ENCODE assay signal across 17 cellular contexts in the genomic region with DNA sequence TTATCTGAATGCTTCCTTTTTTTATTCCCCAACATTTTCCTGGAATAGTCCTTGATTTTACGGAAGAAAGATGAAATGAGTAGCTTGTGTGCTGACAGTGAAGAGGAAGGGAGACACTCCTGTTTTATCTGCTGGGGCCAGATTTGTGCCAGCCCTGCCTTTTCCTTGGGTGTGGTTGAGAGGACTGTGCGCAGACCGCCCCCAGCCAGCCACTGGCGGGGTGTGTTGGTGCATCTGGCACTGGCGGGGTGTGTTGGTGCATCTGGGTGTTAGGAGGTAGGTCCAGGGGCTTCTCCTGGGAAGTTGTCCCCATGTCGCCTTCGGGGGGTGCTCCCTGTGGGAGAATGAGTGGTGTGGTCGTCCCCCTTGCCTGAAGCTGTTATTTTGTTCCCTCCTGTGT.
"Had no signal": no experiment of that assay in that cellular context is flagged by ENCODE, and none has a peak within 500 bp of the region (broad histone marks: within the 10 kb centered on the region; RNA-seq: fewer than 3 reads in every experiment).

No MANE protein-coding gene starts in this region.

- DNase-seq: cortex of kidney; dorsolateral prefrontal cortex; effector CD8-positive, alpha-beta T cell; gastrocnemius medialis; heart right ventricle; hypothalamus; islet precursor cell; left lung; sigmoid colon; stimulated activated CD4-positive, alpha-beta T cell treated with anti-CD3 and anti-CD28 coated beads, Interleukin-2, amount 100 ng/mL, for 24 hours; stimulated activated CD4-positive, alpha-beta T cell treated with anti-CD3 and anti-CD28 coated beads, Interleukin-4, amount 100 ng/mL, for 4 hours; stimulated activated naive B cell treated with anti-CD40 and anti-IgM and Interleukin-4, amounts not matched to agents 10 μg/mL and 1 μg/mL and 100 μg/mL, for 72 hours; stimulated activated naive CD8-positive, alpha-beta T cell treated with anti-CD3 and anti-CD28 coated beads, Interleukin-15, amount 100 ng/mL, for 72 hours; testis; upper lobe of right lung had no signal

- H3K4me3 Mint-ChIP-seq: memory B cell; mesothelial cell of epicardium; stimulated activated naive B cell treated with anti-CD40 and anti-IgM and Interleukin-4, amounts not matched to agents 10 μg/mL and 1 μg/mL and 100 μg/mL, for 72 hours; stimulated activated naive CD8-positive, alpha-beta T cell treated with anti-CD3 and anti-CD28 coated beads, Interleukin-15, amount 100 ng/mL, for 72 hours had no signal

- H3K4me1 Mint-ChIP-seq: mesothelial cell of epicardium had no signal

- H3K36me3 Mint-ChIP-seq: mesothelial cell of epicardium had no signal

- H3K9me3 Mint-ChIP-seq: memory B cell; mesothelial cell of epicardium; stimulated activated naive B cell treated with anti-CD40 and anti-IgM and Interleukin-4, amounts not matched to agents 10 μg/mL and 1 μg/mL and 100 μg/mL, for 72 hours; stimulated activated naive CD8-positive, alpha-beta T cell treated with anti-CD3 and anti-CD28 coated beads, Interleukin-15, amount 100 ng/mL, for 72 hours had no signal

- H3K27ac Mint-ChIP-seq: memory B cell; mesothelial cell of epicardium; stimulated activated naive B cell treated with anti-CD40 and anti-IgM and Interleukin-4, amounts not matched to agents 10 μg/mL and 1 μg/mL and 100 μg/mL, for 72 hours; stimulated activated naive CD8-positive, alpha-beta T cell treated with anti-CD3 and anti-CD28 coated beads, Interleukin-15, amount 100 ng/mL, for 72 hours had no signal

- ATAC-seq: gastrocnemius medialis; heart right ventricle; left lung; stimulated activated naive B cell treated with anti-CD40 and anti-IgM and Interleukin-4, amounts not matched to agents 10 μg/mL and 1 μg/mL and 100 μg/mL, for 72 hours; stimulated activated naive CD8-positive, alpha-beta T cell treated with anti-CD3 and anti-CD28 coated beads, Interleukin-15, amount 100 ng/mL, for 72 hours; upper lobe of right lung had no signal
